In genomic region chr3:166123088-166123487, GRCh38 we compare ENCODE assay signal across 19 cellular contexts.
DNase-seq lines count a peak whose midpoint lies in the region; ATAC-seq and TF ChIP-seq lines count a peak whose summit lies in the region.
"Had no signal": no experiment of that assay in that cellular context is flagged by ENCODE, and none has a peak within 500 bp of the region (broad histone marks: within the 10 kb centered on the region; RNA-seq: fewer than 3 reads in every experiment).

No MANE protein-coding gene starts in this region.

- no TSS peak for BruUV-seq in HCT116 (replicated peaks; lab: Mats Ljungman, UMichigan)

- in situ Hi-C loops in gastrocnemius medialis (cut with MboI; ENCODE audit: low sequenced_read_pairs in 4 of 4) = no loop called here

- intact Hi-C loops in HCT116 (cut with micrococcal nuclease) = no loop called here
- intact Hi-C loops in gastrocnemius medialis (cut with DNase I; ENCODE audit: low total_unique reads) = no loop called here

- no peak overlapping the region for H3K4me3 ChIP-seq in HCT116 (replicated peaks in 1 of 2; ENCODE audit: low read depth in 1 of 2, low read length in 2 of 2)
- no peak overlapping the region for H3K4me3 ChIP-seq in RWPE2 (ENCODE audit: severe bottlenecking)
- no peak overlapping the region for H3K4me3 ChIP-seq in gastrocnemius medialis
- H3K4me3 ChIP-seq: Peyer's patch had no signal

- TF ChIP-seq CTCF in HCT116 (IDR thresholded peaks at IDR 0.05 in 2 of 3, conservative IDR thresholded peaks at IDR 0.05 in 1 of 3; ENCODE audit: borderline replicate concordance in 1 of 3, insufficient read depth in 1 of 3, low read depth in 2 of 3, low read length in 2 of 3) (no peak), RWPE2 (IDR thresholded peaks at IDR 0.05; ENCODE audit: poor library complexity, severe bottlenecking) (no peak), gastrocnemius medialis (IDR thresholded peaks at IDR 0.05 in 4 of 5, conservative IDR thresholded peaks at IDR 0.05 in 1 of 5) (no peak)

- no peak overlapping the region for H3K9ac ChIP-seq in HCT116 (ENCODE audit: low read length)
- H3K9ac ChIP-seq: SK-N-SH had no signal

- no peaks in the 10 kb centered on the region for H3K79me2 ChIP-seq in HCT116 (ENCODE audit: insufficient read depth, low read length)

- no peak overlapping the region for H3K4me2 ChIP-seq in HCT116 (ENCODE audit: low read length)
- H3K4me2 ChIP-seq: SK-N-SH had no signal

- H3K36me3 ChIP-seq in HCT116 (ENCODE audit: control insufficient read depth in 1 of 2, insufficient read depth in 2 of 2, low read length in 2 of 2) (no peaks in the 10 kb centered on the region), RWPE2 (ENCODE audit: low read depth) (no peaks in the 10 kb centered on the region), gastrocnemius medialis (no peaks in the 10 kb centered on the region)
- H3K36me3 ChIP-seq: Peyer's patch had no signal

- H2AFZ ChIP-seq in HCT116 (ENCODE audit: low read depth, low read length, poor library complexity, severe bottlenecking) = peak overlapping the region; percentile 9

- ATAC-seq in HCT116 = no peak
- ATAC-seq in RWPE2 (ENCODE audit: low read depth) = no peak
- ATAC-seq in effector memory CD8-positive, alpha-beta T cell (replicated peaks) = no peak
- ATAC-seq in gastrocnemius medialis = no peak

- no peaks in the 10 kb centered on the region for H3K27me3 Mint-ChIP-seq in effector memory CD8-positive, alpha-beta T cell

- no peaks in the 10 kb centered on the region for H3K4me1 Mint-ChIP-seq in effector memory CD8-positive, alpha-beta T cell (ENCODE audit: low read depth in 2 of 2)

- H3K9me3 ChIP-seq in HCT116 (ENCODE audit: control insufficient read depth in 1 of 2, insufficient read depth in 1 of 2, low read depth in 1 of 2, low read length in 2 of 2) = no peaks in the 10 kb centered on the region
- no peaks in the 10 kb centered on the region for H3K9me3 ChIP-seq in RWPE2 (ENCODE audit: severe bottlenecking)
- no peaks in the 10 kb centered on the region for H3K9me3 ChIP-seq in gastrocnemius medialis
- H3K9me3 ChIP-seq: Peyer's patch, SK-N-SH had no signal

- peaks cover 0 to 10% of the 10 kb centered on the region in 2 donors for H3K9me3 Mint-ChIP-seq in effector memory CD8-positive, alpha-beta T cell

- no peaks in the 10 kb centered on the region for H4K20me1 ChIP-seq in HCT116 (ENCODE audit: insufficient read depth)

- CTCF ChIA-PET in HCT116 (lab: Charles Lee) = no interaction called here

- 0 out of 2 replicates have a peak, but pooled peaks cover 3% of the 10 kb centered on the region for H3K9me2 ChIP-seq in HCT116 (ENCODE audit: insufficient read depth)
- H3K9me2 ChIP-seq: SK-N-SH had no signal

- TF ChIP-seq RAD21 in HCT116 (IDR thresholded peaks at IDR 0.05; ENCODE audit: low read depth) = no peak

- TF ChIP-seq POLR2A in HCT116 (IDR thresholded peaks at IDR 0.05; ENCODE audit: borderline replicate concordance, extremely low read depth, insufficient read depth, insufficient read length) = no peak
- no peak for TF ChIP-seq POLR2A in gastrocnemius medialis (IDR thresholded peaks at IDR 0.05)

- H3K27ac ChIP-seq in HCT116 (ENCODE audit: low read depth, low read length) = no peak overlapping the region
- H3K27ac ChIP-seq in RWPE2 (ENCODE audit: poor library complexity, severe bottlenecking) = peak overlapping the region; percentile 68
- peak overlapping the region; percentile 40 for H3K27ac ChIP-seq in epithelial cell of prostate
- no peak overlapping the region for H3K27ac ChIP-seq in gastrocnemius medialis
- H3K27ac ChIP-seq: Peyer's patch had no signal

- POLR2A ChIA-PET in HCT116 (lab: Charles Lee) = no interaction called here

- H3K27ac Mint-ChIP-seq in effector memory CD8-positive, alpha-beta T cell = no peak overlapping the region

- no peak overlapping the region for H3K4me3 Mint-ChIP-seq in effector memory CD8-positive, alpha-beta T cell

- no peaks in the 10 kb centered on the region for H3K4me1 ChIP-seq in HCT116 (ENCODE audit: control insufficient read depth in 1 of 2, insufficient read depth in 2 of 2, low read length in 2 of 2)
- peaks cover 26% of the 10 kb centered on the region for H3K4me1 ChIP-seq in RWPE2 (ENCODE audit: insufficient read depth, poor library complexity, severe bottlenecking)
- H3K4me1 ChIP-seq in gastrocnemius medialis = no peaks in the 10 kb centered on the region
- H3K4me1 ChIP-seq: Peyer's patch had no signal

- no peaks in the 10 kb centered on the region for H3K27me3 ChIP-seq in HCT116 (ENCODE audit: insufficient read depth, low read length)
- no peaks in the 10 kb centered on the region for H3K27me3 ChIP-seq in RWPE2 (ENCODE audit: insufficient read depth, poor library complexity, severe bottlenecking)
- no peaks in the 10 kb centered on the region for H3K27me3 ChIP-seq in gastrocnemius medialis
- H3K27me3 ChIP-seq: Peyer's patch had no signal

- DNase-seq in HCT116 (ENCODE audit: low read depth, low spot score) (no peak), RWPE2 (ENCODE audit: low spot score) (no peak), epithelial cell of prostate (ENCODE audit: low read depth, low spot score) (no peak), renal cortical epithelial cell (ENCODE audit: low read depth) (peak; percentile 28), NCI-H2227 treated with DMSO at 0.1 percent for 48 hours (lab: John Stamatoyannopoulos, UW) (no peak), gastrocnemius medialis (no peak)
- no peak for DNase-seq in effector memory CD8-positive, alpha-beta T cell
- DNase-seq: Calu3, DND-41, KG1, NCI-H1048, NCI-H1417, NCI-H1694, NCI-H2029 treated with DMSO at 0.1 percent for 48 hours, NCI-H510A, NCI-H69, Peyer's patch, SIG-M5, SK-N-SH had no signal

- no peaks in the 10 kb centered on the region for H3K36me3 Mint-ChIP-seq in effector memory CD8-positive, alpha-beta T cell (ENCODE audit: insufficient read depth)

- RAD21 ChIA-PET in HCT116 (lab: Charles Lee; ENCODE audit: low non-redundant PET in 1 of 2, low total read pairs in 2 of 2, uncharacterized antibody in 2 of 2, unreplicated experiment in 2 of 2) = no interaction called here

TF ChIP-seq in HCT116, 20 proteins besides CTCF, POLR2A, EP300 and RAD21:
- no peak for TF ChIP-seq EGR1 (IDR thresholded peaks at IDR 0.05; ENCODE audit: low read depth)
- TF ChIP-seq JUND (IDR thresholded peaks at IDR 0.05) = no peak
- TF ChIP-seq POLR2AphosphoS5 (IDR thresholded peaks at IDR 0.05; ENCODE audit: low read depth, low read length) = no peak
- no peak for TF ChIP-seq YY1 (IDR thresholded peaks at IDR 0.05; ENCODE audit: extremely low read depth, insufficient replicate concordance, low read depth, low read length)
- TF ChIP-seq, protein P1, sequence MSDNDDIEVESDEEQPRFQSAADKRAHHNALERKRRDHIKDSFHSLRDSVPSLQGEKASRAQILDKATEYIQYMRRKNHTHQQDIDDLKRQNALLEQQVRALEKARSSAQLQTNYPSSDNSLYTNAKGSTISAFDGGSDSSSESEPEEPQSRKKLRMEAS (IDR thresholded peaks at IDR 0.05) = no peak
- TF ChIP-seq CBX3 (IDR thresholded peaks at IDR 0.05; ENCODE audit: low read depth) = no peak
- TF ChIP-seq CEBPB (IDR thresholded peaks at IDR 0.05; ENCODE audit: low read depth) = no peak
- TF ChIP-seq SIN3A (IDR thresholded peaks at IDR 0.05; ENCODE audit: low read depth) = no peak
- no peak for TF ChIP-seq ZNF274 (IDR thresholded peaks at IDR 0.05; ENCODE audit: low read depth, low read length)
- TF ChIP-seq FOSL1 (IDR thresholded peaks at IDR 0.05; ENCODE audit: low read depth) = no peak
- no peak for TF ChIP-seq SRF (IDR thresholded peaks at IDR 0.05; ENCODE audit: low read depth)

Comparison
In these comparisons a context has a peak if more than half of its experiments do, and no peak if none do; other contexts are left out.
1. H3K27ac ChIP-seq: peak in RWPE2 (single experiment) and epithelial cell of prostate (single experiment); none in HCT116 (single experiment) and gastrocnemius medialis (0 of 4).